Comparison of ENCODE assay signal across 10 cellular contexts in genomic region chr7:125316451-125316850, GRCh38.
DNase-seq lines count a peak whose midpoint lies in the region; FAIRE-seq and TF ChIP-seq lines count a peak whose summit lies in the region.
"Had no signal": no experiment of that assay in that cellular context is flagged by ENCODE, and none has a peak within 500 bp of the region (broad histone marks: within the 10 kb centered on the region; RNA-seq: fewer than 3 reads in every experiment).

No MANE protein-coding gene starts in this region.

- DNase-seq in HEK293T (ENCODE audit: extremely low spot score) (peak; percentile 9), OCI-LY7 (ENCODE audit: low spot score) (peak; percentile 0), iPS DF 19.7 (ENCODE audit: low read depth, low spot score) (peak; percentile 86), GM12891 (ENCODE audit: insufficient read length, low spot score) (no peak), superior temporal gyrus (ENCODE audit: extremely low spot score) (no peak), H54 (ENCODE audit: insufficient read length, low spot score) (no peak)
- no peak for DNase-seq in activated effector memory CD4-positive, alpha-beta T cell treated with Interleukin-2 at 50 U/mL for 16 hours
- DNase-seq: activated CD8-positive, alpha-beta memory T cell treated with anti-CD3 and anti-CD28 coated beads for 24 hours; EL had no signal

- H3K4me3 ChIP-seq in OCI-LY7 (ENCODE audit: low read depth, low read length, poor library complexity, severe bottlenecking), result no peak overlapping the region

- POLR2A ChIA-PET in HEK293T (lab: Yijun Ruan, JAX) (no interaction called here), OCI-LY7 (lab: Charles Lee) (no interaction called here)

- no peaks in the 10 kb centered on the region for H3K9me3 ChIP-seq in OCI-LY7 (ENCODE audit: low read length)

- no peaks in the 10 kb centered on the region for H3K9me2 ChIP-seq in OCI-LY7 (ENCODE audit: insufficient read depth, low read length)

- H3K4me2 ChIP-seq in OCI-LY7 (ENCODE audit: low read length), result no peak overlapping the region

- no peaks in the 10 kb centered on the region for H4K20me1 ChIP-seq in OCI-LY7 (ENCODE audit: insufficient read depth, low read length)

- CTCF ChIA-PET in HEK293T (lab: Yijun Ruan, JAX) (no interaction called here), OCI-LY7 (lab: Charles Lee; ENCODE audit: unreplicated experiment) (no interaction called here)

- H2AFZ ChIP-seq in OCI-LY7 (ENCODE audit: low read length), result no peak overlapping the region

- H3K4me1 ChIP-seq in OCI-LY7 (ENCODE audit: insufficient read depth, low read length, poor library complexity, severe bottlenecking), result no peaks in the 10 kb centered on the region

- FAIRE-seq in GM12891 (lab: Jason Lieb, UNC), result no peak
- FAIRE-seq in H54 (lab: Jason Lieb, UNC), result no peak

- no peak overlapping the region for H3K27ac ChIP-seq in C4-2B
- no peak overlapping the region for H3K27ac ChIP-seq in OCI-LY7 (ENCODE audit: low read depth, low read length, poor library complexity, severe bottlenecking)

- TF ChIP-seq POLR2A in GM12891 (IDR thresholded peaks at IDR 0.05; ENCODE audit: low read depth, low read length), result no peak
- no peak for TF ChIP-seq POLR2A in H54 (IDR thresholded peaks at IDR 0.05; ENCODE audit: low read depth, low read length)

- TF ChIP-seq CTCF in C4-2B (conservative IDR thresholded peaks at IDR 0.05) (peak; percentile 40), OCI-LY7 (conservative IDR thresholded peaks at IDR 0.05; ENCODE audit: low read length) (no peak)

- H3K36me3 ChIP-seq in OCI-LY7 (ENCODE audit: insufficient read depth, low read length), result no peaks in the 10 kb centered on the region

- BruUV-seq in OCI-LY7 (replicated peaks; lab: Mats Ljungman, UMichigan), result no TSS peak

- intact Hi-C loops in OCI-LY7 (cut with micrococcal nuclease; ENCODE audit: unreplicated experiment), result no loop called here

- H3K79me2 ChIP-seq in OCI-LY7 (ENCODE audit: insufficient read depth, low read depth, low read length), result no peaks in the 10 kb centered on the region

TF ChIP-seq in HEK293T, 16 proteins besides CTCF, POLR2A, EP300 and RAD21:
- TF ChIP-seq FOXA1 (IDR thresholded peaks at IDR 0.05) (no peak), TARDBP (IDR thresholded peaks at IDR 0.05) (no peak), PKNOX1 (IDR thresholded peaks at IDR 0.05) (no peak), L3MBTL2 (conservative IDR thresholded peaks at IDR 0.05) (no peak), LEF1 (IDR thresholded peaks at IDR 0.05; ENCODE audit: borderline replicate concordance) (no peak), ZNF384 (IDR thresholded peaks at IDR 0.05) (no peak), SP1 (IDR thresholded peaks at IDR 0.05) (no peak)

TF ChIP-seq in GM12891, 5 proteins besides CTCF, POLR2A, EP300 and RAD21:
- no peak for TF ChIP-seq SPI1 (IDR thresholded peaks at IDR 0.05; ENCODE audit: low read depth, low read length)

Comparison
In these comparisons a context has a peak if more than half of its experiments do, and no peak if none do; other contexts are left out.
1. DNase-seq: peak in HEK293T (single experiment), OCI-LY7 (single experiment) and iPS DF 19.7 (single experiment); none in activated effector memory CD4-positive, alpha-beta T cell treated with Interleukin-2 at 50 U/mL for 16 hours (single experiment), GM12891 (single experiment), superior temporal gyrus (single experiment) and H54 (single experiment).